21 cellular contexts compared by ENCODE assay signal in genomic region chr20:51837436-51837835, GRCh38. TPM values are rescaled to one million over a fixed set of nuclear protein-coding genes. Genes with fewer than 3 reads are reported as not detected.
DNase-seq lines count a peak whose midpoint lies in the region; TF ChIP-seq lines count a peak whose summit lies in the region.
"Had no signal": no experiment of that assay in that cellular context is flagged by ENCODE, and none has a peak within 500 bp of the region (broad histone marks: within the 10 kb centered on the region; RNA-seq: fewer than 3 reads in every experiment).

No MANE protein-coding gene starts in this region.

- H3K4me2 ChIP-seq in trophoblast cell (ENCODE audit: low read length): no peak overlapping the region
- H3K4me2 ChIP-seq: A549; BLaER1 treated with 17β-estradiol and CSF1 and Interleukin-3, amounts not matched to agents 10 nM and 100 nM had no signal

- no peaks in the 10 kb centered on the region for H3K27me3 ChIP-seq in Caco-2 (replicated peaks; ENCODE audit: control insufficient read depth, insufficient read depth, low read length)
- no peaks in the 10 kb centered on the region for H3K27me3 ChIP-seq in trophoblast cell (ENCODE audit: insufficient read depth, low read length)
- H3K27me3 ChIP-seq: BE2C; BLaER1 treated with 17β-estradiol and CSF1 and Interleukin-3, amounts not matched to agents 10 nM and 100 nM had no signal

- no peak overlapping the region for H2BK5ac ChIP-seq in trophoblast cell (ENCODE audit: low read depth, low read length, poor library complexity)

- no peaks in the 10 kb centered on the region for H3K9me3 Mint-ChIP-seq in Caco-2 (ENCODE audit: unreplicated experiment)
- H3K9me3 Mint-ChIP-seq in neural crest cell: no peaks in the 10 kb centered on the region
- H3K9me3 Mint-ChIP-seq: CD14-positive monocyte; CD4-positive, alpha-beta T cell; CD8-positive, alpha-beta memory T cell had no signal

- no peak overlapping the region for H3K23ac ChIP-seq in trophoblast cell (ENCODE audit: low read length)

- H3K27ac ChIP-seq in HEK293 (ENCODE audit: extremely low read depth, low read depth, low read length) (no peak overlapping the region), trophoblast cell (ENCODE audit: low read depth, low read length) (no peak overlapping the region)
- H3K27ac ChIP-seq: A549; BLaER1 treated with 17β-estradiol and CSF1 and Interleukin-3, amounts not matched to agents 10 nM and 100 nM had no signal

- H3K18ac ChIP-seq in trophoblast cell (ENCODE audit: low read length): no peak overlapping the region

- no peak overlapping the region for H2BK120ac ChIP-seq in trophoblast cell (ENCODE audit: insufficient read depth, low read length, poor library complexity)

- H3K4me3 Mint-ChIP-seq in Caco-2 (ENCODE audit: unreplicated experiment): no peak overlapping the region
- no peak overlapping the region for H3K4me3 Mint-ChIP-seq in neural crest cell
- H3K4me3 Mint-ChIP-seq: CD14-positive monocyte; CD4-positive, alpha-beta T cell; CD8-positive, alpha-beta memory T cell had no signal

- H3K36me3 Mint-ChIP-seq in Caco-2 (ENCODE audit: insufficient read depth, unreplicated experiment): no peaks in the 10 kb centered on the region
- no peaks in the 10 kb centered on the region for H3K36me3 Mint-ChIP-seq in neural crest cell (ENCODE audit: low read depth)
- H3K36me3 Mint-ChIP-seq: CD14-positive monocyte; CD8-positive, alpha-beta memory T cell had no signal

- no CpG with 5 or more reads among the region's 6 CpGs for WGBS in trophoblast cell (ENCODE audit: extremely low coverage, insufficient coverage, insufficient read length)

- intact Hi-C loops in Caco-2 (cut with micrococcal nuclease; ENCODE audit: unreplicated experiment): no loop called here

- POLR2A ChIA-PET in Caco-2 (lab: Charles Lee): no interaction called here
- POLR2A ChIA-PET in HEK293 (lab: Yijun Ruan, JAX): no interaction called here

- H2AK5ac ChIP-seq in trophoblast cell (ENCODE audit: low read length): no peak overlapping the region

- CTCF ChIA-PET in Caco-2 (lab: Charles Lee) (interaction anchor here (0.7 to 1.4 kb wide), 5 partner anchors 22 to 223 kb away, joined by 3 to 12 read pairs (median 6); no protein-coding TSS in a partner anchor), HEK293 (lab: Yijun Ruan, JAX) (no interaction called here)

- H2AFZ ChIP-seq in trophoblast cell (ENCODE audit: insufficient read depth, low read length, poor library complexity): no peak overlapping the region

- H4K91ac ChIP-seq in trophoblast cell (ENCODE audit: low read depth, low read length): no peak overlapping the region

- H3K79me1 ChIP-seq in trophoblast cell (ENCODE audit: low read length): no peaks in the 10 kb centered on the region

- no peak overlapping the region for H3K9ac ChIP-seq in trophoblast cell (ENCODE audit: low read length)
- H3K9ac ChIP-seq: BLaER1 treated with 17β-estradiol and CSF1 and Interleukin-3, amounts not matched to agents 10 nM and 100 nM had no signal

- H3K36me3 ChIP-seq in Caco-2 (ENCODE audit: control insufficient read depth, insufficient read depth, low read length) (no peaks in the 10 kb centered on the region), HEK293 (ENCODE audit: control insufficient read depth in 2 of 2, insufficient read depth in 1 of 2, low read length in 2 of 2) (no peaks in the 10 kb centered on the region), trophoblast cell (ENCODE audit: control insufficient read depth in 1 of 2, insufficient read depth in 2 of 2, low read length in 2 of 2) (no peaks in the 10 kb centered on the region)
- H3K36me3 ChIP-seq: BE2C; BLaER1 treated with 17β-estradiol and CSF1 and Interleukin-3, amounts not matched to agents 10 nM and 100 nM had no signal

- BruUV-seq in Caco-2 (replicated peaks; lab: Mats Ljungman, UMichigan): no TSS peak

- H3K9me3 ChIP-seq in Caco-2 (no peaks in the 10 kb centered on the region), HEK293 (ENCODE audit: control insufficient read depth, insufficient read depth, low read depth, low read length) (no peaks in the 10 kb centered on the region), trophoblast cell (ENCODE audit: insufficient read depth, low read depth, low read length) (no peaks in the 10 kb centered on the region)
- H3K9me3 ChIP-seq: A549; BE2C; BLaER1 treated with 17β-estradiol and CSF1 and Interleukin-3, amounts not matched to agents 10 nM and 100 nM had no signal

- H3K14ac ChIP-seq in trophoblast cell (ENCODE audit: low read length): no peak overlapping the region

- no peak overlapping the region for H2BK12ac ChIP-seq in trophoblast cell (ENCODE audit: low read length)

- no peak overlapping the region for H4K12ac ChIP-seq in trophoblast cell (ENCODE audit: low read depth, low read length)

- peaks cover 17% of the 10 kb centered on the region for H3K4me1 Mint-ChIP-seq in Caco-2 (ENCODE audit: low read depth, unreplicated experiment)
- peaks cover 14% of the 10 kb centered on the region for H3K4me1 Mint-ChIP-seq in neural crest cell
- H3K4me1 Mint-ChIP-seq: CD14-positive monocyte; CD8-positive, alpha-beta memory T cell had no signal

- no peaks in the 10 kb centered on the region for H3K79me2 ChIP-seq in trophoblast cell (ENCODE audit: control insufficient read depth, insufficient read depth, low read length, poor library complexity)

- H3K27me3 Mint-ChIP-seq in Caco-2 (ENCODE audit: insufficient read depth, unreplicated experiment) (no peaks in the 10 kb centered on the region), neural crest cell (ENCODE audit: low read depth) (no peaks in the 10 kb centered on the region)

- TF ChIP-seq CTCF in Caco-2 (IDR thresholded peaks at IDR 0.05; ENCODE audit: insufficient read depth in 1 of 2, low read depth in 1 of 2, low read length in 1 of 2, severe bottlenecking in 1 of 2, unreplicated experiment in 1 of 2): no peak
- TF ChIP-seq CTCF in HEK293 (tag by site-specific recombination; IDR thresholded peaks at IDR 0.05): no peak
- no peak for TF ChIP-seq CTCF in neural crest cell (conservative IDR thresholded peaks at IDR 0.05)

- H3K4me3 ChIP-seq in Caco-2 (ENCODE audit: low read depth, low read length) (no peak overlapping the region), HEK293 (ENCODE audit: low read depth, low read length) (no peak overlapping the region), trophoblast cell (ENCODE audit: low read depth, low read length) (no peak overlapping the region)
- H3K4me3 ChIP-seq: A549; BLaER1 treated with 17β-estradiol and CSF1 and Interleukin-3, amounts not matched to agents 10 nM and 100 nM had no signal

- H3K4ac ChIP-seq in trophoblast cell (ENCODE audit: low read depth, low read length): no peak overlapping the region

- DNase-seq in Caco-2 (no peak), neural crest cell (ENCODE audit: low read depth, low spot score) (no peak), trophoblast cell (peak; percentile 85 to 92), RPMI8226 (no peak), DMS79 treated with DMSO at 0.1 percent for 48 hours (lab: John Stamatoyannopoulos, UW) (no peak), RKO (ENCODE audit: low spot score) (no peak)
- DNase-seq: 8988T; ACHN; AML-193; BE2C; Calu3; CD4-positive, alpha-beta T cell; CD8-positive, alpha-beta memory T cell; DMS53; DND-41; H7; HCEC 1CT had no signal

- no peak overlapping the region for H4K8ac ChIP-seq in trophoblast cell (ENCODE audit: low read depth, low read length)

- peak overlapping the region; percentile 75 for H3K27ac Mint-ChIP-seq in Caco-2 (ENCODE audit: unreplicated experiment)
- peak overlapping the region; percentile 46 for H3K27ac Mint-ChIP-seq in neural crest cell (ENCODE audit: unreplicated experiment)
- H3K27ac Mint-ChIP-seq: CD14-positive monocyte; CD4-positive, alpha-beta T cell had no signal

- H3K4me1 ChIP-seq in Caco-2 (peaks cover 13% of the 10 kb centered on the region), HEK293 (ENCODE audit: control insufficient read depth, insufficient read depth, low read length) (no peaks in the 10 kb centered on the region), trophoblast cell (ENCODE audit: control insufficient read depth in 1 of 2, insufficient read depth in 2 of 2, low read length in 2 of 2) (no peaks in the 10 kb centered on the region)
- H3K4me1 ChIP-seq: A549; BE2C; BLaER1 treated with 17β-estradiol and CSF1 and Interleukin-3, amounts not matched to agents 10 nM and 100 nM had no signal

TF ChIP-seq in HEK293, 187 proteins besides CTCF, POLR2A, EP300 and RAD21:
- TF ChIP-seq ZNF302 (tag by site-specific recombination; IDR thresholded peaks at IDR 0.05; ENCODE audit: low read depth): no peak
- no peak for TF ChIP-seq ZNF114 (tag by site-specific recombination; IDR thresholded peaks at IDR 0.05)
- TF ChIP-seq, protein P1, sequence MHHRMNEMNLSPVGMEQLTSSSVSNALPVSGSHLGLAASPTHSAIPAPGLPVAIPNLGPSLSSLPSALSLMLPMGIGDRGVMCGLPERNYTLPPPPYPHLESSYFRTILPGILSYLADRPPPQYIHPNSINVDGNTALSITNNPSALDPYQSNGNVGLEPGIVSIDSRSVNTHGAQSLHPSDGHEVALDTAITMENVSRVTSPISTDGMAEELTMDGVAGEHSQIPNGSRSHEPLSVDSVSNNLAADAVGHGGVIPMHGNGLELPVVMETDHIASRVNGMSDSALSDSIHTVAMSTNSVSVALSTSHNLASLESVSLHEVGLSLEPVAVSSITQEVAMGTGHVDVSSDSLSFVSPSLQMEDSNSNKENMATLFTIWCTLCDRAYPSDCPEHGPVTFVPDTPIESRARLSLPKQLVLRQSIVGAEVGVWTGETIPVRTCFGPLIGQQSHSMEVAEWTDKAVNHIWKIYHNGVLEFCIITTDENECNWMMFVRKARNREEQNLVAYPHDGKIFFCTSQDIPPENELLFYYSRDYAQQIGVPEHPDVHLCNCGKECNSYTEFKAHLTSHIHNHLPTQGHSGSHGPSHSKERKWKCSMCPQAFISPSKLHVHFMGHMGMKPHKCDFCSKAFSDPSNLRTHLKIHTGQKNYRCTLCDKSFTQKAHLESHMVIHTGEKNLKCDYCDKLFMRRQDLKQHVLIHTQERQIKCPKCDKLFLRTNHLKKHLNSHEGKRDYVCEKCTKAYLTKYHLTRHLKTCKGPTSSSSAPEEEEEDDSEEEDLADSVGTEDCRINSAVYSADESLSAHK (tag by site-specific recombination; IDR thresholded peaks at IDR 0.05): no peak
- 0 out of 2 replicates have a peak, but pooled peaks have one; percentile 17 for TF ChIP-seq ZFHX2 (tag by site-specific recombination; conservative IDR thresholded peaks at IDR 0.05)
- no peak for TF ChIP-seq YY1 (tag by site-specific recombination; IDR thresholded peaks at IDR 0.05)
- TF ChIP-seq ZBTB26 (tag by site-specific recombination; optimal IDR thresholded peaks at IDR 0.05): no peak

RNA-seq across cellular contexts. Expression of gene SALL4, which starts 35.1 kb away (rescaled TPM):
- total RNA-seq in Caco-2 (2022): 75.8 and 84.5 TPM in 2 replicates
- 90.7 and 91.1 TPM in 2 replicates for total RNA-seq in neural crest cell
- polyA plus RNA-seq in trophoblast cell (2013): 25.4 and 25.7 TPM in 2 replicates
- polyA plus RNA-seq: CD14-positive monocyte; CD8-positive, alpha-beta memory T cell had no signal

Comparison
In these comparisons a context has a peak if more than half of its experiments do, and no peak if none do; other contexts are left out.
1. DNase-seq: peak in trophoblast cell (2 of 2); none in Caco-2 (0 of 2), neural crest cell (single experiment), RPMI8226 (single experiment), DMS79 treated with DMSO at 0.1 percent for 48 hours (single experiment) and RKO (single experiment).